ENCODE assay signal across 6 cellular contexts in genomic region chrX:150906694-150907093, GRCh38.
"Had no signal": no experiment of that assay in that cellular context is flagged by ENCODE, and none has a peak within 500 bp of the region (broad histone marks: within the 10 kb centered on the region; RNA-seq: fewer than 3 reads in every experiment).

No MANE protein-coding gene starts in this region.

- DNase-seq: IMR-90, KBM-7, KG1 had no signal

- ATAC-seq: HepG2, K562 had no signal

- H3K27ac ChIP-seq: HL-60 had no signal

- H3K4me3 ChIP-seq: K562 had no signal
